In the genomic region with DNA sequence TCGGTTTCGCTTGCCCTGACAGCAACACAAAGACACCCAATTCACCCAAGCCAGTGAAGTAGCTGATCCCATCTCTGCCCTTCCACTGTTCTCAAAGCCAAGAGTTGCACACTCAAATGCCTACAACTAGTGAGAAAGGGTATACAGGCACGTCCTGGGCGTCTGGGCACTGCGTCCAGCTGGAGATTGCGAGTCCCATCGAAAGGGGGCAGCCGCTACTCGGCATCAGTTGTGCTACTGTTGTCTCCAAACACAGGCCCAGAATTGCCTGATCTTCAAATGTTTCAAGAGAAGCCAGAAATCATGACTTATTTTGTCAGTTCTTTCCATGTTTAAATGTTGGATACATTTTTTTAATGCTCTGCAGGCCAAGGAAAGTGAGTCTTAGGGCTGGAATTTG, we compare ENCODE assay signal across 2 cellular contexts.
TF ChIP-seq lines count a peak whose summit lies in the region.

No MANE protein-coding gene starts in this region.

TF ChIP-seq in SK-N-SH, 30 proteins besides CTCF, POLR2A, EP300 and RAD21 (continued from another document):
- TF ChIP-seq, protein P1, sequence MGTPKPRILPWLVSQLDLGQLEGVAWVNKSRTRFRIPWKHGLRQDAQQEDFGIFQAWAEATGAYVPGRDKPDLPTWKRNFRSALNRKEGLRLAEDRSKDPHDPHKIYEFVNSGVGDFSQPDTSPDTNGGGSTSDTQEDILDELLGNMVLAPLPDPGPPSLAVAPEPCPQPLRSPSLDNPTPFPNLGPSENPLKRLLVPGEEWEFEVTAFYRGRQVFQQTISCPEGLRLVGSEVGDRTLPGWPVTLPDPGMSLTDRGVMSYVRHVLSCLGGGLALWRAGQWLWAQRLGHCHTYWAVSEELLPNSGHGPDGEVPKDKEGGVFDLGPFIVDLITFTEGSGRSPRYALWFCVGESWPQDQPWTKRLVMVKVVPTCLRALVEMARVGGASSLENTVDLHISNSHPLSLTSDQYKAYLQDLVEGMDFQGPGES (IDR thresholded peaks at IDR 0.05; ENCODE audit: low read depth, low read length): no peak
- no peak for TF ChIP-seq TEAD4 (IDR thresholded peaks at IDR 0.05; ENCODE audit: borderline replicate concordance, insufficient read depth)
- TF ChIP-seq FOXM1 (IDR thresholded peaks at IDR 0.05; ENCODE audit: low read depth): no peak
- TF ChIP-seq GATA2 (CRISPR knock-in tag; IDR thresholded peaks at IDR 0.05): no peak
- TF ChIP-seq, protein P2, sequence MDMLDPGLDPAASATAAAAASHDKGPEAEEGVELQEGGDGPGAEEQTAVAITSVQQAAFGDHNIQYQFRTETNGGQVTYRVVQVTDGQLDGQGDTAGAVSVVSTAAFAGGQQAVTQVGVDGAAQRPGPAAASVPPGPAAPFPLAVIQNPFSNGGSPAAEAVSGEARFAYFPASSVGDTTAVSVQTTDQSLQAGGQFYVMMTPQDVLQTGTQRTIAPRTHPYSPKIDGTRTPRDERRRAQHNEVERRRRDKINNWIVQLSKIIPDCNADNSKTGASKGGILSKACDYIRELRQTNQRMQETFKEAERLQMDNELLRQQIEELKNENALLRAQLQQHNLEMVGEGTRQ (IDR thresholded peaks at IDR 0.05; ENCODE audit: borderline replicate concordance, low read depth, low read length): no peak
- TF ChIP-seq, protein P3, sequence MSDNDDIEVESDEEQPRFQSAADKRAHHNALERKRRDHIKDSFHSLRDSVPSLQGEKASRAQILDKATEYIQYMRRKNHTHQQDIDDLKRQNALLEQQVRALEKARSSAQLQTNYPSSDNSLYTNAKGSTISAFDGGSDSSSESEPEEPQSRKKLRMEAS (IDR thresholded peaks at IDR 0.05; ENCODE audit: low read depth): no peak

TF ChIP-seq in SK-N-SH treated with all-trans-retinoic acid at 6 μM for 48 hours, 23 proteins besides CTCF, POLR2A, EP300 and RAD21 (continued from another document):
- TF ChIP-seq, protein P4, sequence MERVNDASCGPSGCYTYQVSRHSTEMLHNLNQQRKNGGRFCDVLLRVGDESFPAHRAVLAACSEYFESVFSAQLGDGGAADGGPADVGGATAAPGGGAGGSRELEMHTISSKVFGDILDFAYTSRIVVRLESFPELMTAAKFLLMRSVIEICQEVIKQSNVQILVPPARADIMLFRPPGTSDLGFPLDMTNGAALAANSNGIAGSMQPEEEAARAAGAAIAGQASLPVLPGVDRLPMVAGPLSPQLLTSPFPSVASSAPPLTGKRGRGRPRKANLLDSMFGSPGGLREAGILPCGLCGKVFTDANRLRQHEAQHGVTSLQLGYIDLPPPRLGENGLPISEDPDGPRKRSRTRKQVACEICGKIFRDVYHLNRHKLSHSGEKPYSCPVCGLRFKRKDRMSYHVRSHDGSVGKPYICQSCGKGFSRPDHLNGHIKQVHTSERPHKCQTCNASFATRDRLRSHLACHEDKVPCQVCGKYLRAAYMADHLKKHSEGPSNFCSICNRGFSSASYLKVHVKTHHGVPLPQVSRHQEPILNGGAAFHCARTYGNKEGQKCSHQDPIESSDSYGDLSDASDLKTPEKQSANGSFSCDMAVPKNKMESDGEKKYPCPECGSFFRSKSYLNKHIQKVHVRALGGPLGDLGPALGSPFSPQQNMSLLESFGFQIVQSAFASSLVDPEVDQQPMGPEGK (CRISPR knock-in tag; IDR thresholded peaks at IDR 0.05; ENCODE audit: borderline replicate concordance): no peak
- no peak for TF ChIP-seq ZFP30 (CRISPR knock-in tag; IDR thresholded peaks at IDR 0.05)
- TF ChIP-seq GLIS3 (CRISPR knock-in tag; IDR thresholded peaks at IDR 0.05): no peak
- TF ChIP-seq ARNTL (CRISPR knock-in tag; IDR thresholded peaks at IDR 0.05; ENCODE audit: borderline replicate concordance, low read depth): no peak
- no peak for TF ChIP-seq ISL1 (CRISPR knock-in tag; IDR thresholded peaks at IDR 0.05)
- TF ChIP-seq RARB (CRISPR knock-in tag; IDR thresholded peaks at IDR 0.05): no peak
